Comparison of ENCODE assay signal across 8 cellular contexts in the genomic region with DNA sequence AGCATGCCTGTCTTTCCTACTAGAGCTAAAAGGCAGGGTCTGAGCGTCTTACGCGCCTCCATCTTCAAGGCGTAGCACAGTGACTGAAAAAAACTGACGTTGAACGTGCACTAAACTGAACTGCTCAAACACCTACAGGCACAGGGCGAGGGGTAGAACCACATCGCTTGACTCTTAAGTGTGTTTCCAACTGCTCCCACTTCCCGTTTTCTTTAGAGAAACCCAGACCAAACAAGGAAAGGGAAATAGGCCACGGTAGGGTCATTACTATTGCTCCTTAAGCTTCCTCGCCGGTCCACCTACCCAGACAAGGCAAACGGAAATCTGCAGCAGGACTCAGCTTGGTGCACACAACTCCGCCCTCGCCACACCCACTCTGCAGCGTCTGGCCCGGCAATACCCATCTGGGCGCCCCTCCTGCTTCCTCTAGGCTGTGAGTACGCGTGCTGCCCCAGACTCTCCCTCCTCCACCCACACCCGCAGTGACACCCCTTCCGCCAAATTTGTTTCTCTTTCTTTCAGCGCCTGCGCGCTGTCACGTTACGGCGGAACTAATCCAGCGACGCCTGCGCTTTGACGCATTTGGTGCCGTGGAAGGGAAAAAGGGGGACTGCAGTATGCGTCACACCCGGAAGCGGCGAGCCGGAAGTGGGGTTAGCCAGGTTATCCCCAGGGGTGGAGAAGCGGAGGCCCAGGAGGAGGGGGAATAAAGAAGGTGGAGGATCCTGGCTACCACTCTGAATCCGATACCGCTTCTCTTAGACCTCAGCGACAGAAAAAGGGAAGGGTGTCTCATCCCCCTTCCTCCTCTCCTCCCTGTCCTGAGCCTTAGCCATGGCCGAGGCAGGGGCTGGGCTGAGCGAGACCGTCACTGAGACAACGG. TPM values are rescaled to one million over a fixed set of nuclear protein-coding genes. Genes with fewer than 3 reads are reported as not detected.
A peak's percentile ranks its signal among the peaks of the same experiment; 100 is the strongest.
DNase-seq lines count a peak whose midpoint lies in the region; ATAC-seq, FAIRE-seq and TF ChIP-seq lines count a peak whose summit lies in the region.

A gene with protein sequence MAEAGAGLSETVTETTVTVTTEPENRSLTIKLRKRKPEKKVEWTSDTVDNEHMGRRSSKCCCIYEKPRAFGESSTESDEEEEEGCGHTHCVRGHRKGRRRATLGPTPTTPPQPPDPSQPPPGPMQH (plus strand): TSS at position 622 of the 883 bp plus-strand sequence. CDS start 213 bp downstream, at position 835.

- peak within 1 kb of the TSS; percentile 65; the same call in 1 of the 2 replicates for H3K27ac ChIP-seq in H1 (ENCODE audit: low read depth, low read length)

- H4K8ac ChIP-seq in H1 (ENCODE audit: extremely low read depth, insufficient read depth, low read length) = no peak within 1 kb of the TSS

- H2BK20ac ChIP-seq in H1 (ENCODE audit: low read length) = no peak within 1 kb of the TSS

- H3K4me3 ChIP-seq in NT2/D1 (ENCODE audit: insufficient read length, low read depth) = peak within 1 kb of the TSS; percentile 68
- H3K4me3 ChIP-seq in H1 (ENCODE audit: extremely low read depth in 1 of 4, insufficient read depth in 2 of 4, low read depth in 3 of 4, low read length in 4 of 4) = peak within 1 kb of the TSS; percentile 73 to 97 (median 83)

- peaks cover 2% of the 10 kb centered on the region for H3K4me1 ChIP-seq in NT2/D1 (ENCODE audit: insufficient read depth, insufficient read length)
- peaks cover 0 to 13% (median 9%) of the 10 kb centered on the region in 4 experiments; a peak in 5 of 7 replicates for H3K4me1 ChIP-seq in H1 (replicated peaks in 1 of 4; ENCODE audit: control insufficient read depth in 3 of 4, insufficient read depth in 4 of 4, low read length in 3 of 4)

- TF ChIP-seq POLR2A in H1 (IDR thresholded peaks at IDR 0.05; ENCODE audit: control extremely low read depth in 1 of 2, low read depth in 2 of 2, low read length in 2 of 2) = peak; percentile 44 to 84; a peak in 2 of 3 replicates

- peak within 1 kb of the TSS; percentile 91 for H2BK5ac ChIP-seq in H1 (ENCODE audit: low read depth, low read length)

- H3K9me3 ChIP-seq in NT2/D1 (ENCODE audit: insufficient read depth, low read length) = no peaks in the 10 kb centered on the region
- H3K9me3 ChIP-seq in H1 (ENCODE audit: insufficient read depth in 2 of 2, low read depth in 1 of 2, low read length in 1 of 2) = no peaks in the 10 kb centered on the region

- H3K27ac Mint-ChIP-seq in activated CD8-positive, alpha-beta memory T cell treated with anti-CD3 and anti-CD28 coated beads, Interleukin-2, amount 10 ng/mL, durations not matched to agents 7 days and 5 days = peak within 1 kb of the TSS; percentile 96
- peak within 1 kb of the TSS; percentile 96 for H3K27ac Mint-ChIP-seq in memory B cell

- peak; percentile 98 for DNase-seq in COR-L47 (lab: John Stamatoyannopoulos, UW)
- DNase-seq in HUDEP-2 (lab: John Stamatoyannopoulos, UW; ENCODE audit: unreplicated experiment in 76 of 76) = peak; percentile 81 to 100 (median 99)
- DNase-seq in NT2/D1 (ENCODE audit: low read depth, low spot score) = peak; percentile 93
- peak; percentile 100 for DNase-seq in activated CD8-positive, alpha-beta memory T cell treated with anti-CD3 and anti-CD28 coated beads, Interleukin-2, amount 10 ng/mL, durations not matched to agents 7 days and 5 days
- peak; percentile 91 to 97 for DNase-seq in H1 (ENCODE audit: low read depth in 1 of 2, low spot score in 2 of 2)
- DNase-seq in memory B cell (ENCODE audit: low spot score in 2 of 2) = peak; percentile 93 to 98
- peak; percentile 99 for DNase-seq in stimulated activated CD8-positive, alpha-beta memory T cell treated with anti-CD3 and anti-CD28 coated beads, Interleukin-12 subunit alpha, Interleukin-12 subunit beta, amount 100 ng/mL, for 24 hours (ENCODE audit: extremely low read depth)

- peak within 1 kb of the TSS; percentile 83; the same call in 1 of the 2 replicates for H2BK15ac ChIP-seq in H1 (ENCODE audit: low read length)

- H2AK5ac ChIP-seq in H1 (ENCODE audit: low read depth, low read length) = no peak within 1 kb of the TSS

- peaks cover 15% of the 10 kb centered on the region for H3K27me3 Mint-ChIP-seq in activated CD8-positive, alpha-beta memory T cell treated with anti-CD3 and anti-CD28 coated beads, Interleukin-2, amount 10 ng/mL, durations not matched to agents 7 days and 5 days
- H3K27me3 Mint-ChIP-seq in memory B cell = peaks cover 9% of the 10 kb centered on the region

- no peaks in the 10 kb centered on the region for H3K79me1 ChIP-seq in H1 (ENCODE audit: low read depth, low read length)

- ATAC-seq in GM21381 (IDR thresholded peaks at IDR 0.05; ENCODE audit: unreplicated experiment) (peak; percentile 97), memory B cell (ENCODE audit: low read depth) (peak; percentile 91)
- peak; percentile 97 for ATAC-seq in activated CD8-positive, alpha-beta memory T cell treated with anti-CD3 and anti-CD28 coated beads, Interleukin-2, amount 10 ng/mL, durations not matched to agents 7 days and 5 days

- FAIRE-seq in H1 (lab: Jason Lieb, UNC) = peak; percentile 69

- POLR2A ChIA-PET in H1 (lab: Charles Lee; ENCODE audit: partially characterized antibody) = interaction anchor here (1.3 to 1.5 kb wide), 3 partner anchors 20 to 146 kb away, joined by 4 to 6 read pairs (median 5); partner anchors contain the start of gene TRIM26

- H3K9ac ChIP-seq in NT2/D1 (ENCODE audit: insufficient read length, low read depth) (peak within 1 kb of the TSS; percentile 83), H1 (replicated peaks in 1 of 4; ENCODE audit: extremely low read depth in 1 of 4, low read depth in 3 of 4, low read length in 3 of 4) (peak within 1 kb of the TSS in 3 of 4 experiments; percentile 56 to 88 (median 66); a peak in 6 of 7 replicates)

- 0 out of 4 replicates have a peak, but pooled peaks cover 0 to 5% of the 10 kb centered on the region in 2 experiments for H3K79me2 ChIP-seq in H1 (ENCODE audit: control insufficient read depth in 1 of 2, insufficient read depth in 2 of 2, low read length in 2 of 2)

- H2BK12ac ChIP-seq in H1 (ENCODE audit: low read depth, low read length) = no peak within 1 kb of the TSS

- H4K20me1 ChIP-seq in H1 (replicated peaks in 1 of 2; ENCODE audit: control insufficient read depth in 1 of 2, insufficient read depth in 2 of 2, low read length in 2 of 2) = no peaks in the 10 kb centered on the region

- peaks cover 25% of the 10 kb centered on the region for H3K36me3 ChIP-seq in NT2/D1 (ENCODE audit: insufficient read depth, insufficient read length, low read length)
- H3K36me3 ChIP-seq in H1 (ENCODE audit: control insufficient read depth in 2 of 4, insufficient read depth in 4 of 4, low read length in 3 of 4) = no peaks in the 10 kb centered on the region; a peak in 2 of 8 replicates

- H3K23ac ChIP-seq in H1 (ENCODE audit: insufficient read length) = no peak within 1 kb of the TSS

- no peak for TF ChIP-seq CTCF in H1 (IDR thresholded peaks at IDR 0.05; ENCODE audit: control extremely low read depth in 1 of 3, insufficient read depth in 1 of 3, low read depth in 1 of 3, low read length in 3 of 3)

- H3K23me2 ChIP-seq in H1 (ENCODE audit: low read depth, low read length) = peaks cover 13% of the 10 kb centered on the region

- peak within 1 kb of the TSS; percentile 61 for H3K4ac ChIP-seq in H1 (replicated peaks; ENCODE audit: insufficient read length, low read depth, low read length)

- CTCF ChIA-PET in activated CD8-positive, alpha-beta memory T cell treated with anti-CD3 and anti-CD28 coated beads, Interleukin-2, amount 10 ng/mL, durations not matched to agents 7 days and 5 days (lab: Charles Lee) = interaction anchor here (0.6 to 2.4 kb wide), 5 partner anchors 35 to 232 kb away, joined by 3 to 10 read pairs (median 5); no protein-coding TSS in a partner anchor
- CTCF ChIA-PET in H1 (lab: Charles Lee; ENCODE audit: partially characterized antibody) = interaction anchor here (0.7 to 0.9 kb wide), 2 partner anchors 25 to 64 kb away, joined by 3 to 4 read pairs; no protein-coding TSS in a partner anchor

- no peak for TF ChIP-seq RAD21 in H1 (IDR thresholded peaks at IDR 0.05 in 1 of 2, conservative IDR thresholded peaks at IDR 0.05 in 1 of 2; ENCODE audit: low read depth in 2 of 2, low read length in 2 of 2)

- peak within 1 kb of the TSS; percentile 89 for H3K18ac ChIP-seq in H1 (ENCODE audit: extremely low read depth, low read length)

- no peaks in the 10 kb centered on the region for H3K27me3 ChIP-seq in NT2/D1 (ENCODE audit: insufficient read depth, insufficient read length)
- peaks cover 9 to 17% (median 16%) of the 10 kb centered on the region in 4 experiments for H3K27me3 ChIP-seq in H1 (replicated peaks in 1 of 4; ENCODE audit: control insufficient read depth in 3 of 4, extremely low read depth in 1 of 4, insufficient read depth in 3 of 4, low read length in 3 of 4)

- no peak within 1 kb of the TSS for H3K14ac ChIP-seq in H1 (ENCODE audit: insufficient read length)

- peak within 1 kb of the TSS; percentile 89 for H4K5ac ChIP-seq in H1 (ENCODE audit: insufficient read length, low read depth, low read length)

- 2% methylated on average over 39 of the region's 46 CpGs; no CpG with 5 or more reads in 1 of the 2 experiments for WGBS in H1 (ENCODE audit: extremely low coverage in 1 of 2, insufficient coverage in 1 of 2, insufficient read length in 1 of 2, insufficient replicate concordance in 2 of 2, low coverage in 1 of 2, low lambda C conversion rate in 2 of 2, missing lambda C conversion rate in 1 of 2), 2 experiments

- peaks cover 50% of the 10 kb centered on the region for H3K36me3 Mint-ChIP-seq in activated CD8-positive, alpha-beta memory T cell treated with anti-CD3 and anti-CD28 coated beads, Interleukin-2, amount 10 ng/mL, durations not matched to agents 7 days and 5 days
- peaks cover 29% of the 10 kb centered on the region for H3K36me3 Mint-ChIP-seq in memory B cell

- peaks cover 57% of the 10 kb centered on the region for H3K4me1 Mint-ChIP-seq in activated CD8-positive, alpha-beta memory T cell treated with anti-CD3 and anti-CD28 coated beads, Interleukin-2, amount 10 ng/mL, durations not matched to agents 7 days and 5 days
- H3K4me1 Mint-ChIP-seq in memory B cell = peaks cover 33% of the 10 kb centered on the region

- peak within 1 kb of the TSS; percentile 99 for H2AFZ ChIP-seq in H1 (ENCODE audit: low read length)

- H3K56ac ChIP-seq in H1 (replicated peaks; ENCODE audit: insufficient read length, low read depth, low read length) = no peak within 1 kb of the TSS

- H3K9me3 Mint-ChIP-seq in activated CD8-positive, alpha-beta memory T cell treated with anti-CD3 and anti-CD28 coated beads, Interleukin-2, amount 10 ng/mL, durations not matched to agents 7 days and 5 days (ENCODE audit: low read depth) = no peaks in the 10 kb centered on the region
- H3K9me3 Mint-ChIP-seq in memory B cell = no peaks in the 10 kb centered on the region

- no peak within 1 kb of the TSS for H2BK120ac ChIP-seq in H1 (replicated peaks; ENCODE audit: low read depth, low read length)

- peak within 1 kb of the TSS; percentile 57 for H4K91ac ChIP-seq in H1 (replicated peaks; ENCODE audit: insufficient read length, low read length)

- TF ChIP-seq EP300 in H1 (IDR thresholded peaks at IDR 0.05; ENCODE audit: borderline replicate concordance in 1 of 2, low read depth in 2 of 2, low read length in 2 of 2) = 0 out of 3 replicates have a peak, but pooled peaks of 1 of the 2 experiments have one; percentile 51

- H3K4me2 ChIP-seq in H1 (ENCODE audit: insufficient read depth in 1 of 2, low read depth in 2 of 2, low read length in 2 of 2) = peak within 1 kb of the TSS; percentile 79

- H3K4me3 Mint-ChIP-seq in activated CD8-positive, alpha-beta memory T cell treated with anti-CD3 and anti-CD28 coated beads, Interleukin-2, amount 10 ng/mL, durations not matched to agents 7 days and 5 days = peak within 1 kb of the TSS; percentile 96
- H3K4me3 Mint-ChIP-seq in memory B cell = peak within 1 kb of the TSS; percentile 91

RNA-seq across cellular contexts. Expression of the gene that starts here (rescaled TPM):
- total RNA-seq in activated CD8-positive, alpha-beta memory T cell treated with anti-CD3 and anti-CD28 coated beads, Interleukin-2, amount 10 ng/mL, durations not matched to agents 7 days and 5 days = 10 to 100 TPM; 49.5 to 50.4 TPM
- total RNA-seq in H1 (2021; fragmentation: NEBNext Ultra II Directional; extraction: Animal tissue kit (Norgen Biotek cat#: 25700)) = 26.1 and 26.3 TPM in 2 replicates
- polyA plus RNA-seq in H1 (2011; rRNA removed) = 28.0 and 32.8 TPM in 2 replicates
- polyA plus RNA-seq in H1 (2011; cell fraction: cytosol; rRNA removed) = 23.2 TPM
- 14.0 TPM for polyA plus RNA-seq in H1 (2011; cell fraction: nucleus; rRNA removed)
- polyA plus RNA-seq in H1 (2012, experiment 1 of 2) = 24.7 to 28.8 TPM (median 26.1 TPM) in 4 replicates
- 37.7 TPM for polyA plus RNA-seq in H1 (2012, experiment 2 of 2)
- polyA plus RNA-seq in H1 (2013, experiment 1 of 2) = 29.4 TPM
- polyA plus RNA-seq in H1 (2013, experiment 2 of 2) = 29.7 TPM
- polyA minus RNA-seq in H1 (2011; rRNA and poly(A)+ RNA removed) = 18.2 and 18.6 TPM in 2 replicates
- 10.5 TPM for polyA minus RNA-seq in H1 (2011; cell fraction: cytosol; rRNA and poly(A)+ RNA removed)
- polyA minus RNA-seq in H1 (2011; cell fraction: nucleus; rRNA and poly(A)+ RNA removed) = 9.8 TPM

Comparison
In these comparisons a context has a peak if more than half of its experiments do, and no peak if none do; other contexts are left out.
1. Peak in every context shown above with its lines: DNase-seq, ATAC-seq, H3K4me3 ChIP-seq and H3K27ac ChIP-seq.